ENCODE assay signal across 8 cellular contexts in genomic region chr1:2232255-2232915, GRCh38. TPM values are rescaled to one million over a fixed set of nuclear protein-coding genes. Genes with fewer than 3 reads are reported as not detected.
DNase-seq lines count a peak whose midpoint lies in the region; ATAC-seq and TF ChIP-seq lines count a peak whose summit lies in the region.

No MANE protein-coding gene starts in this region.

- H3K4me1 Mint-ChIP-seq in CD8-positive, alpha-beta memory T cell, result peaks cover 68 to 81% (median 72%) of the 10 kb centered on the region in 3 donors
- peaks cover 73% of the 10 kb centered on the region for H3K4me1 Mint-ChIP-seq in activated CD8-positive, alpha-beta T cell treated with anti-CD3 and anti-CD28 coated beads, Interleukin-2, amount 10 ng/mL, durations not matched to agents 7 days and 5 days (ENCODE audit: low read depth)
- H3K4me1 Mint-ChIP-seq in glutamatergic neuron (ENCODE audit: low read depth, unreplicated experiment), result peaks cover 38% of the 10 kb centered on the region

- no peaks in the 10 kb centered on the region for H3K27me3 ChIP-seq in CD8-positive, alpha-beta memory T cell (ENCODE audit: insufficient read depth, low read length, poor library complexity, severe bottlenecking)

- peak overlapping the region; percentile 57 for H3K27ac ChIP-seq in CD8-positive, alpha-beta memory T cell (ENCODE audit: low read depth, low read length)

- H3K36me3 Mint-ChIP-seq in CD8-positive, alpha-beta memory T cell, result peaks cover 0 to 45% (median 1%) of the 10 kb centered on the region in 3 donors
- H3K36me3 Mint-ChIP-seq in activated CD8-positive, alpha-beta T cell treated with anti-CD3 and anti-CD28 coated beads, Interleukin-2, amount 10 ng/mL, durations not matched to agents 7 days and 5 days (ENCODE audit: low read depth), result peaks cover 32% of the 10 kb centered on the region
- no peaks in the 10 kb centered on the region for H3K36me3 Mint-ChIP-seq in glutamatergic neuron (ENCODE audit: unreplicated experiment)

- H3K4me3 ChIP-seq in CD8-positive, alpha-beta memory T cell (ENCODE audit: low read length), result peak overlapping the region; percentile 91
- peak overlapping the region; percentile 80 for H3K4me3 ChIP-seq in retinal pigment epithelial cell (ENCODE audit: low read length)

- H3K27me3 Mint-ChIP-seq in CD8-positive, alpha-beta memory T cell, result peaks cover 0 to 11% of the 10 kb centered on the region in 2 donors
- H3K27me3 Mint-ChIP-seq in activated CD8-positive, alpha-beta T cell treated with anti-CD3 and anti-CD28 coated beads, Interleukin-2, amount 10 ng/mL, durations not matched to agents 7 days and 5 days (ENCODE audit: low read depth), result no peaks in the 10 kb centered on the region
- peaks cover 38% of the 10 kb centered on the region for H3K27me3 Mint-ChIP-seq in glutamatergic neuron (ENCODE audit: unreplicated experiment)

- no peaks in the 10 kb centered on the region for H3K9me3 ChIP-seq in CD8-positive, alpha-beta memory T cell (ENCODE audit: low read length)

- POLR2A ChIA-PET in CD8-positive, alpha-beta memory T cell (lab: Charles Lee), result interaction anchor here (0.6 to 3.7 kb wide), 6 partner anchors 18 to 83 kb away, joined by 3 to 32 read pairs (median 6); partner anchors contain the start of gene FAAP20
- POLR2A ChIA-PET in activated CD8-positive, alpha-beta T cell treated with anti-CD3 and anti-CD28 coated beads, Interleukin-2, amount 10 ng/mL, durations not matched to agents 7 days and 5 days (lab: Charles Lee), result interaction anchor here (1.0 to 5.3 kb wide), 7 partner anchors 8 to 353 kb away, joined by 3 to 36 read pairs (median 5); partner anchors contain the start of gene FAAP20

- CTCF ChIA-PET in CD8-positive, alpha-beta memory T cell (lab: Charles Lee), result interaction anchor here (0.7 to 4.7 kb wide), 9 partner anchors 8 to 149 kb away, joined by 3 to 22 read pairs (median 6); partner anchors contain the start of gene FAAP20
- CTCF ChIA-PET in activated CD8-positive, alpha-beta T cell treated with anti-CD3 and anti-CD28 coated beads, Interleukin-2, amount 10 ng/mL, durations not matched to agents 7 days and 5 days (lab: Charles Lee), result interaction anchor here (0.6 to 6.4 kb wide), 8 partner anchors 20 to 149 kb away, joined by 3 to 32 read pairs (median 6); partner anchors contain the start of gene FAAP20

- no peak for TF ChIP-seq CTCF in glutamatergic neuron (IDR thresholded peaks at IDR 0.05; ENCODE audit: partially characterized antibody, unreplicated experiment)
- no peak for TF ChIP-seq CTCF in retinal pigment epithelial cell (conservative IDR thresholded peaks at IDR 0.05; ENCODE audit: low read depth, low read length)

- no peak for DNase-seq in CD8-positive, alpha-beta memory T cell
- DNase-seq in activated CD8-positive, alpha-beta T cell treated with anti-CD3 and anti-CD28 coated beads, Interleukin-2, amount 10 ng/mL, durations not matched to agents 7 days and 5 days, result no peak
- DNase-seq in glutamatergic neuron (peak; percentile 71), retinal pigment epithelial cell (ENCODE audit: low read depth) (no peak), SHP77 treated with DMSO at 0.1 percent for 48 hours (lab: John Stamatoyannopoulos, UW) (no peak), NCI-H345 treated with DMSO at 0.1 percent for 48 hours (lab: John Stamatoyannopoulos, UW; ENCODE audit: unreplicated experiment) (no peak), nucleus accumbens (lab: John Stamatoyannopoulos, UW) (no peak)

- peak overlapping the region; percentile 93 to 100 (median 99) for H3K27ac Mint-ChIP-seq in CD8-positive, alpha-beta memory T cell
- H3K27ac Mint-ChIP-seq in activated CD8-positive, alpha-beta T cell treated with anti-CD3 and anti-CD28 coated beads, Interleukin-2, amount 10 ng/mL, durations not matched to agents 7 days and 5 days, result peak overlapping the region; percentile 96
- H3K27ac Mint-ChIP-seq in glutamatergic neuron (ENCODE audit: unreplicated experiment), result peak overlapping the region; percentile 95

- H3K36me3 ChIP-seq in CD8-positive, alpha-beta memory T cell (ENCODE audit: insufficient read depth, low read length), result no peaks in the 10 kb centered on the region

- ATAC-seq in activated CD8-positive, alpha-beta T cell treated with anti-CD3 and anti-CD28 coated beads, Interleukin-2, amount 10 ng/mL, durations not matched to agents 7 days and 5 days, result no peak
- no peak for ATAC-seq in HG02798 (IDR thresholded peaks at IDR 0.05; ENCODE audit: poor library complexity, unreplicated experiment)

- peaks cover 0 to 2% (median 0%) of the 10 kb centered on the region in 5 donors for H3K9me3 Mint-ChIP-seq in CD8-positive, alpha-beta memory T cell
- no peaks in the 10 kb centered on the region for H3K9me3 Mint-ChIP-seq in activated CD8-positive, alpha-beta T cell treated with anti-CD3 and anti-CD28 coated beads, Interleukin-2, amount 10 ng/mL, durations not matched to agents 7 days and 5 days (ENCODE audit: insufficient read depth)
- H3K9me3 Mint-ChIP-seq in glutamatergic neuron (ENCODE audit: unreplicated experiment), result peaks cover 42% of the 10 kb centered on the region

- peak overlapping the region; percentile 91 to 99 (median 97) for H3K4me3 Mint-ChIP-seq in CD8-positive, alpha-beta memory T cell
- peak overlapping the region; percentile 95 for H3K4me3 Mint-ChIP-seq in activated CD8-positive, alpha-beta T cell treated with anti-CD3 and anti-CD28 coated beads, Interleukin-2, amount 10 ng/mL, durations not matched to agents 7 days and 5 days
- H3K4me3 Mint-ChIP-seq in glutamatergic neuron (ENCODE audit: unreplicated experiment), result peak overlapping the region; percentile 99

- peaks cover 75% of the 10 kb centered on the region for H3K4me1 ChIP-seq in CD8-positive, alpha-beta memory T cell (ENCODE audit: insufficient read depth, low read length)

RNA-seq across cellular contexts. Expression of gene SKI, which starts 4.3 kb away (rescaled TPM):
- 10 to 100 TPM; 35.9 to 38.4 TPM for total RNA-seq in CD8-positive, alpha-beta memory T cell
- 0.94 TPM for polyA plus RNA-seq in CD8-positive, alpha-beta memory T cell
- 10 to 100 TPM; 41.2 to 41.4 TPM for total RNA-seq in activated CD8-positive, alpha-beta T cell treated with anti-CD3 and anti-CD28 coated beads, Interleukin-2, amount 10 ng/mL, durations not matched to agents 7 days and 5 days
- total RNA-seq in glutamatergic neuron (ENCODE audit: unreplicated experiment), result 143 TPM

RNA-seq across cellular contexts. Expression of gene FAAP20, which starts 37.8 kb away (rescaled TPM):
- 10 to 100 TPM; 65.0 to 72.5 TPM for total RNA-seq in CD8-positive, alpha-beta memory T cell
- 66.4 TPM for polyA plus RNA-seq in CD8-positive, alpha-beta memory T cell
- total RNA-seq in activated CD8-positive, alpha-beta T cell treated with anti-CD3 and anti-CD28 coated beads, Interleukin-2, amount 10 ng/mL, durations not matched to agents 7 days and 5 days, result 10 to 100 TPM; 69.7 to 74.4 TPM
- 111 TPM for total RNA-seq in glutamatergic neuron (ENCODE audit: unreplicated experiment)
